Comparison of ENCODE assay signal across 8 cellular contexts in genomic region chr6:26199057-26199772, GRCh38.
DNase-seq lines count a peak whose midpoint lies in the region; ATAC-seq and TF ChIP-seq lines count a peak whose summit lies in the region.

No MANE protein-coding gene starts in this region.

- H3K36me3 Mint-ChIP-seq in T-helper 1 cell treated with Interleukin-12 subunit alpha and Interleukin-12 subunit beta and Interleukin-4 antibody, amounts not matched to agents 30 μg/mL and 1 μg/mL, for 36 hours (ENCODE audit: low read depth), result peaks cover 9% of the 10 kb centered on the region
- H3K36me3 Mint-ChIP-seq in brain, result peaks cover 19% of the 10 kb centered on the region

- H3K27me3 Mint-ChIP-seq in T-helper 1 cell treated with Interleukin-12 subunit alpha and Interleukin-12 subunit beta and Interleukin-4 antibody, amounts not matched to agents 30 μg/mL and 1 μg/mL, for 36 hours (ENCODE audit: low read depth), result no peaks in the 10 kb centered on the region
- peaks cover 25% of the 10 kb centered on the region for H3K27me3 Mint-ChIP-seq in brain

- peak overlapping the region; percentile 97 for H3K27ac Mint-ChIP-seq in T-helper 1 cell treated with Interleukin-12 subunit alpha and Interleukin-12 subunit beta and Interleukin-4 antibody, amounts not matched to agents 30 μg/mL and 1 μg/mL, for 36 hours
- peak overlapping the region; percentile 97 to 99 (median 98) for H3K27ac Mint-ChIP-seq in brain

- no peaks in the 10 kb centered on the region for H3K9me3 Mint-ChIP-seq in T-helper 1 cell treated with Interleukin-12 subunit alpha and Interleukin-12 subunit beta and Interleukin-4 antibody, amounts not matched to agents 30 μg/mL and 1 μg/mL, for 36 hours
- peaks cover 0 to 3% (median 0%) of the 10 kb centered on the region in 5 experiments for H3K9me3 Mint-ChIP-seq in brain

- TF ChIP-seq CTCF in brain (conservative IDR thresholded peaks at IDR 0.05), result no peak

- H3K4me1 Mint-ChIP-seq in T-helper 1 cell treated with Interleukin-12 subunit alpha and Interleukin-12 subunit beta and Interleukin-4 antibody, amounts not matched to agents 30 μg/mL and 1 μg/mL, for 36 hours (ENCODE audit: low read depth), result peaks cover 51% of the 10 kb centered on the region
- H3K4me1 Mint-ChIP-seq in brain, result peaks cover 52% of the 10 kb centered on the region

- H3K4me3 Mint-ChIP-seq in T-helper 1 cell treated with Interleukin-12 subunit alpha and Interleukin-12 subunit beta and Interleukin-4 antibody, amounts not matched to agents 30 μg/mL and 1 μg/mL, for 36 hours, result peak overlapping the region; percentile 96
- H3K4me3 Mint-ChIP-seq in brain, result peak overlapping the region; percentile 89 to 97 (median 95)

- peak; percentile 58 for ATAC-seq in HG02938 (IDR thresholded peaks at IDR 0.05; ENCODE audit: unreplicated experiment)

- DNase-seq in activated T-cell treated with anti-CD3 and anti-CD28 coated beads for 1 hour (ENCODE audit: low read depth), result peak; percentile 51
- DNase-seq in activated T-cell treated with anti-CD3 and anti-CD28 coated beads for 4 hours, result no peak
- peak; percentile 87 for DNase-seq in NCI-H1694 treated with DMSO at 0.1 percent for 48 hours (lab: John Stamatoyannopoulos, UW)
- peak in 40 of 51 donors; percentile 16 to 92 (median 39) for DNase-seq in hypothalamus (lab: John Stamatoyannopoulos, UW)
- peak; percentile 98 for DNase-seq in renal cortical epithelial cell (ENCODE audit: low read depth)
